Comparison of ENCODE assay signal across 10 cellular contexts in the genomic region with DNA sequence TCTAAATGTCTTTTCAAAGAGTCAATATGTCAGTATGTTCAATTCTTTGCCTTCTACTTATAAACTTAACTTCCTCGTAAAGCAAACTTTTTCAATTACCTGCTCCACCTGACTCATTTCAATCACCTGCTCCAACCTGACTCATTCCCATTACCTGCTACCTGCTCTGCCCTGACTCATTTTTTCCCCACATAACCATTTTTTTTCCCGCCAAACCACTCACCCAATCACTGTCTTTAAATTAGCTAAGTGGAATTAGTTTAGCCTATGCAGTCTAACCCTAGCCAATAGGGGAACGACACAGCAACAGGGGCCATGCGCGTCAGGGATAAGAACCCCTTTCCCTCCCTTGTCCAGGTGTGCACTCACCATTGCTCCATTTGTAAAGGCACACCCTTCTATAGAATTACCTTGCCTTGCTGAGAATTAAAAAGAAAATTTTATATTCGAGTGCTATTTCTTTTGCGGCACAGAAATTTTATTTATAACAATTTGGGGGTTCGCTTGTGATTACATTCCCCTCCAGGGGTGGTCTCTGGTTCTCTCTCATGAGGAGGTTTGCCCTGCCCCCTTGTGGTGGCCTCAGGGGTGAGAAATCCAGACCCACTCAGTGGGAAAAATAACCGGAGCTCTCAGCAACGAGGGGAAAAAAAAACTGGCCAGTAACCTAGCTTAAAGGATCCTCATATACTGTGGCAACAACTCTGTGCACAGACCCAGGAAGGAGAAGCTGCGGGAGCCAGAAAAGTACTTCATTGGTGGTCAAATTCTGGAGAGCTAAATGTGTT.
DNase-seq lines count a peak whose midpoint lies in the region; FAIRE-seq and TF ChIP-seq lines count a peak whose summit lies in the region.
"Had no signal": no experiment of that assay in that cellular context is flagged by ENCODE, and none has a peak within 500 bp of the region (broad histone marks: within the 10 kb centered on the region; RNA-seq: fewer than 3 reads in every experiment).

No MANE protein-coding gene starts in this region.

- no peaks in the 10 kb centered on the region for H3K9me3 ChIP-seq in Karpas-422 (ENCODE audit: low read length)

- DNase-seq in Ammon's horn (ENCODE audit: low spot score) (peak; percentile 14), Karpas-422 (peak; percentile 45), bronchial epithelial cell (ENCODE audit: low read depth) (peak; percentile 19), CD1c-positive myeloid dendritic cell (ENCODE audit: extremely low spot score) (no peak), GM19238 (ENCODE audit: insufficient read length, low spot score) (no peak)
- DNase-seq in stimulated activated naive CD4-positive, alpha-beta T cell treated with Interleukin-2 at 50 U/mL for 16 hours (lab: John Stamatoyannopoulos, UW) = no peak
- DNase-seq in activated effector memory CD4-positive, alpha-beta T cell treated with Interleukin-2 at 50 U/mL for 16 hours = no peak
- DNase-seq: activated naive CD4-positive, alpha-beta T cell treated with Interleukin-2 at 50 U/mL for 16 hours had no signal

- TF ChIP-seq CTCF in bronchial epithelial cell (IDR thresholded peaks at IDR 0.05; ENCODE audit: insufficient read depth, low read length, severe bottlenecking) (no peak), nephron (IDR thresholded peaks at IDR 0.05; ENCODE audit: unreplicated experiment in 3 of 3) (peak in 2 of 3 experiments; percentile 11 to 19)

- H3K9me3 Mint-ChIP-seq in nephron = peaks cover 18% of the 10 kb centered on the region

- H3K27me3 ChIP-seq in Karpas-422 (ENCODE audit: low read length) (no peaks in the 10 kb centered on the region), bronchial epithelial cell (ENCODE audit: control insufficient read depth, insufficient read depth, low read length) (no peaks in the 10 kb centered on the region)

- H2AFZ ChIP-seq in Karpas-422 (ENCODE audit: low read length) = no peak overlapping the region

- H3K4me3 ChIP-seq in Karpas-422 (ENCODE audit: low read length) (no peak overlapping the region), bronchial epithelial cell (ENCODE audit: low read depth, low read length) (no peak overlapping the region)

- no peaks in the 10 kb centered on the region for H3K36me3 ChIP-seq in Karpas-422 (ENCODE audit: insufficient read depth, low read length)
- H3K36me3 ChIP-seq in bronchial epithelial cell (ENCODE audit: control insufficient read depth, insufficient read depth, low read length) = no peaks in the 10 kb centered on the region

- H3K4me1 ChIP-seq in Karpas-422 (ENCODE audit: low read length) = no peaks in the 10 kb centered on the region

- no peaks in the 10 kb centered on the region for H4K20me1 ChIP-seq in Karpas-422 (ENCODE audit: insufficient read depth, low read depth, low read length)

- no peak overlapping the region for H3K4me2 ChIP-seq in Karpas-422 (ENCODE audit: low read depth, low read length, poor library complexity, severe bottlenecking)

- no peak overlapping the region for H3K4me3 Mint-ChIP-seq in nephron
- H3K4me3 Mint-ChIP-seq: natural killer cell treated with Interleukin-12 subunit alpha and Interleukin-12 subunit beta and Interleukin-15 and Interleukin-18, amount 100 ng/mL, for 72 hours had no signal

- H3K27ac Mint-ChIP-seq in nephron = no peak overlapping the region
- H3K27ac Mint-ChIP-seq: natural killer cell treated with Interleukin-12 subunit alpha and Interleukin-12 subunit beta and Interleukin-15 and Interleukin-18, amount 100 ng/mL, for 72 hours had no signal

- no peaks in the 10 kb centered on the region for H3K36me3 Mint-ChIP-seq in nephron (ENCODE audit: low read depth)

- H3K9me2 ChIP-seq in Karpas-422 (replicated peaks; ENCODE audit: insufficient read depth, low read length) = no peaks in the 10 kb centered on the region

- no peaks in the 10 kb centered on the region for H3K4me1 Mint-ChIP-seq in nephron

- no peaks in the 10 kb centered on the region for H3K79me2 ChIP-seq in Karpas-422 (ENCODE audit: low read length)

- H3K9ac ChIP-seq in Karpas-422 (ENCODE audit: low read length) = no peak overlapping the region

- FAIRE-seq in bronchial epithelial cell (lab: Jason Lieb, UNC) = no peak

- H3K27ac ChIP-seq in Karpas-422 (ENCODE audit: low read length) = no peak overlapping the region

- no peaks in the 10 kb centered on the region for H3K27me3 Mint-ChIP-seq in nephron (ENCODE audit: low read depth)
- H3K27me3 Mint-ChIP-seq: natural killer cell treated with Interleukin-12 subunit alpha and Interleukin-12 subunit beta and Interleukin-15 and Interleukin-18, amount 100 ng/mL, for 72 hours had no signal

Comparison
In these comparisons a context has a peak if more than half of its experiments do, and no peak if none do; other contexts are left out.
1. DNase-seq: peak in Ammon's horn (single experiment), Karpas-422 (single experiment) and bronchial epithelial cell (single experiment); none in CD1c-positive myeloid dendritic cell (single experiment), stimulated activated naive CD4-positive, alpha-beta T cell treated with Interleukin-2 at 50 U/mL for 16 hours (single experiment), GM19238 (single experiment) and activated effector memory CD4-positive, alpha-beta T cell treated with Interleukin-2 at 50 U/mL for 16 hours (single experiment).